11 cellular contexts compared by ENCODE assay signal in genomic region chr17:78884148-78884870, GRCh38. TPM values are rescaled to one million over a fixed set of nuclear protein-coding genes. Genes with fewer than 3 reads are reported as not detected.
A peak's percentile ranks its signal among the peaks of the same experiment; 100 is the strongest.
DNase-seq lines count a peak whose midpoint lies in the region; ATAC-seq and TF ChIP-seq lines count a peak whose summit lies in the region.
"Had no signal": no experiment of that assay in that cellular context is flagged by ENCODE, and none has a peak within 500 bp of the region (broad histone marks: within the 10 kb centered on the region; RNA-seq: fewer than 3 reads in every experiment).

No MANE protein-coding gene starts in this region.

- ATAC-seq in lung (ENCODE audit: insufficient read depth, low FRiP score), result no peak
- no peak for ATAC-seq in GM21576 (IDR thresholded peaks at IDR 0.05; ENCODE audit: unreplicated experiment)
- no peak for ATAC-seq in HG02884 (IDR thresholded peaks at IDR 0.05; ENCODE audit: unreplicated experiment)

- no peaks in the 10 kb centered on the region for H3K36me3 Mint-ChIP-seq in activated T-helper 1 cell treated with anti-CD3 and anti-CD28 coated beads, Interleukin-12 subunit alpha, Interleukin-12 subunit beta, Interleukin-2, Interleukin-4 antibody, amounts not matched to agents 30 ng/mL and 10 ng/mL and 1 ng/mL, durations not matched to agents 14 hours and 24 hours and 36 hours (ENCODE audit: low read depth)
- H3K36me3 Mint-ChIP-seq: activated naive CD8-positive, alpha-beta T cell treated with anti-CD3 and anti-CD28 coated beads, Interleukin-2, amount 10 ng/mL, durations not matched to agents 7 days and 5 days had no signal

- H3K9me3 ChIP-seq in HUES6 (ENCODE audit: control insufficient read depth, insufficient read depth, low read depth, low read length), result no peaks in the 10 kb centered on the region
- no peaks in the 10 kb centered on the region for H3K9me3 ChIP-seq in lung (ENCODE audit: control insufficient read depth in 2 of 2, insufficient read depth in 1 of 2, low read length in 1 of 2)

- H3K27ac ChIP-seq in HUES6 (ENCODE audit: low read depth, low read length) (peak overlapping the region; percentile 8; the same call in 1 of the 2 replicates), coronary artery (peak overlapping the region; percentile 80 to 96), lung (ENCODE audit: low read depth in 1 of 2, low read length in 1 of 2) (peak overlapping the region; percentile 94 to 97)
- H3K27ac ChIP-seq: SK-N-MC had no signal

- H3K4me3 ChIP-seq in HUES6 (ENCODE audit: low read depth, low read length) (peak overlapping the region; percentile 4; the same call in 1 of the 2 replicates), coronary artery (peak overlapping the region; percentile 68), lung (no peak overlapping the region)
- H3K4me3 ChIP-seq: SK-N-MC had no signal

- H3K27ac Mint-ChIP-seq in activated T-helper 1 cell treated with anti-CD3 and anti-CD28 coated beads, Interleukin-12 subunit alpha, Interleukin-12 subunit beta, Interleukin-2, Interleukin-4 antibody, amounts not matched to agents 30 ng/mL and 10 ng/mL and 1 ng/mL, durations not matched to agents 14 hours and 24 hours and 36 hours, result no peak overlapping the region
- H3K27ac Mint-ChIP-seq: activated naive CD8-positive, alpha-beta T cell treated with anti-CD3 and anti-CD28 coated beads, Interleukin-2, amount 10 ng/mL, durations not matched to agents 7 days and 5 days had no signal

- H3K9me3 Mint-ChIP-seq in activated T-helper 1 cell treated with anti-CD3 and anti-CD28 coated beads, Interleukin-12 subunit alpha, Interleukin-12 subunit beta, Interleukin-2, Interleukin-4 antibody, amounts not matched to agents 30 ng/mL and 10 ng/mL and 1 ng/mL, durations not matched to agents 14 hours and 24 hours and 36 hours, result no peaks in the 10 kb centered on the region
- H3K9me3 Mint-ChIP-seq: activated naive CD8-positive, alpha-beta T cell treated with anti-CD3 and anti-CD28 coated beads, Interleukin-2, amount 10 ng/mL, durations not matched to agents 7 days and 5 days had no signal

- H3K4me3 Mint-ChIP-seq in activated T-helper 1 cell treated with anti-CD3 and anti-CD28 coated beads, Interleukin-12 subunit alpha, Interleukin-12 subunit beta, Interleukin-2, Interleukin-4 antibody, amounts not matched to agents 30 ng/mL and 10 ng/mL and 1 ng/mL, durations not matched to agents 14 hours and 24 hours and 36 hours, result no peak overlapping the region
- H3K4me3 Mint-ChIP-seq: activated naive CD8-positive, alpha-beta T cell treated with anti-CD3 and anti-CD28 coated beads, Interleukin-2, amount 10 ng/mL, durations not matched to agents 7 days and 5 days had no signal

- H3K4me1 ChIP-seq in HUES6 (ENCODE audit: control insufficient read depth, insufficient read depth, low read length), result peaks cover 30% of the 10 kb centered on the region
- peaks cover 9 to 39% of the 10 kb centered on the region in 2 donors for H3K4me1 ChIP-seq in lung (ENCODE audit: control insufficient read depth in 2 of 2, insufficient read depth in 2 of 2, low read length in 2 of 2)

- DNase-seq in coronary artery (ENCODE audit: low spot score) (no peak), lung (ENCODE audit: low spot score) (no peak), superior temporal gyrus (ENCODE audit: extremely low spot score) (peak; percentile 82)
- no peak for DNase-seq in stimulated activated CD4-positive, alpha-beta T cell treated with anti-CD3 and anti-CD28 coated beads, Interleukin-4, amount 100 ng/mL, for 4 hours
- DNase-seq in activated T-helper 1 cell treated with anti-CD3 and anti-CD28 coated beads, Interleukin-12 subunit alpha, Interleukin-12 subunit beta, Interleukin-2, Interleukin-4 antibody, amounts not matched to agents 30 ng/mL and 10 ng/mL and 1 ng/mL, durations not matched to agents 14 hours and 24 hours and 36 hours (ENCODE audit: low spot score), result no peak
- DNase-seq: activated naive CD8-positive, alpha-beta T cell treated with anti-CD3 and anti-CD28 coated beads, Interleukin-2, amount 10 ng/mL, durations not matched to agents 7 days and 5 days; stimulated activated CD4-positive, alpha-beta T cell treated with anti-CD3 and anti-CD28 coated beads, Interleukin-2, amount 100 ng/mL, for 24 hours had no signal

- no peaks in the 10 kb centered on the region for H3K27me3 ChIP-seq in HUES6 (ENCODE audit: control insufficient read depth, insufficient read depth, low read length)
- H3K27me3 ChIP-seq in lung (ENCODE audit: control insufficient read depth, insufficient read depth), result no peaks in the 10 kb centered on the region

- 58 to 62% methylated on average over 21 of the region's 21 CpGs for WGBS in lung, 2 donors

- H3K27me3 Mint-ChIP-seq in activated T-helper 1 cell treated with anti-CD3 and anti-CD28 coated beads, Interleukin-12 subunit alpha, Interleukin-12 subunit beta, Interleukin-2, Interleukin-4 antibody, amounts not matched to agents 30 ng/mL and 10 ng/mL and 1 ng/mL, durations not matched to agents 14 hours and 24 hours and 36 hours (ENCODE audit: insufficient read depth), result peaks cover 10% of the 10 kb centered on the region

- H3K36me3 ChIP-seq in HUES6 (ENCODE audit: control insufficient read depth, insufficient read depth, low read length) (no peaks in the 10 kb centered on the region), lung (ENCODE audit: control insufficient read depth in 2 of 2, insufficient read depth in 2 of 2, low read length in 2 of 2) (peaks cover 0 to 1% of the 10 kb centered on the region in 2 donors)

- peak overlapping the region; percentile 46 for H3K9ac ChIP-seq in HUES6 (ENCODE audit: low read length)

- peaks cover 24% of the 10 kb centered on the region for H3K4me1 Mint-ChIP-seq in activated T-helper 1 cell treated with anti-CD3 and anti-CD28 coated beads, Interleukin-12 subunit alpha, Interleukin-12 subunit beta, Interleukin-2, Interleukin-4 antibody, amounts not matched to agents 30 ng/mL and 10 ng/mL and 1 ng/mL, durations not matched to agents 14 hours and 24 hours and 36 hours (ENCODE audit: low read depth)

- intact Hi-C loops in activated T-helper 1 cell treated with anti-CD3 and anti-CD28 coated beads, Interleukin-12 subunit alpha, Interleukin-12 subunit beta, Interleukin-2, Interleukin-4 antibody, amounts not matched to agents 30 ng/mL and 10 ng/mL and 1 ng/mL, durations not matched to agents 14 hours and 24 hours and 36 hours (cut with micrococcal nuclease), result no loop called here

- TF ChIP-seq CTCF in coronary artery (IDR thresholded peaks at IDR 0.05), result no peak
- no peak for TF ChIP-seq CTCF in lung (IDR thresholded peaks at IDR 0.05; ENCODE audit: control extremely low read depth, extremely low read depth)

RNA-seq across cellular contexts. Expression of gene CEP295NL, which starts 18.7 kb away (rescaled TPM):
- total RNA-seq in lung, result 1 to 10 TPM; 8.2 to 8.3 TPM
- 1 to 10 TPM in 1 of 2 donors, under 1 TPM in 1; 0.39 to 1.7 TPM for polyA plus RNA-seq in lung
- not detected in 2 replicates for total RNA-seq in activated T-helper 1 cell treated with anti-CD3 and anti-CD28 coated beads, Interleukin-12 subunit alpha, Interleukin-12 subunit beta, Interleukin-2, Interleukin-4 antibody, amounts not matched to agents 30 ng/mL and 10 ng/mL and 1 ng/mL, durations not matched to agents 14 hours and 24 hours and 36 hours

RNA-seq across cellular contexts. Expression of gene TIMP2, which starts 40.9 kb away (rescaled TPM):
- 100 to 1,000 TPM in 1 of 2 donors, 10 to 100 TPM in 1; 95.6 to 176 TPM for total RNA-seq in lung
- 10 to 100 TPM; 47.5 to 88.2 TPM for polyA plus RNA-seq in lung
- 1.0 and 1.1 TPM in 2 replicates for total RNA-seq in activated T-helper 1 cell treated with anti-CD3 and anti-CD28 coated beads, Interleukin-12 subunit alpha, Interleukin-12 subunit beta, Interleukin-2, Interleukin-4 antibody, amounts not matched to agents 30 ng/mL and 10 ng/mL and 1 ng/mL, durations not matched to agents 14 hours and 24 hours and 36 hours

RNA-seq across cellular contexts. Expression of gene USP36, which starts 43.7 kb away (rescaled TPM):
- total RNA-seq in lung, result 10 to 100 TPM; 56.4 to 61.5 TPM
- 10 to 100 TPM; 22.2 to 33.3 TPM for polyA plus RNA-seq in lung
- 126 and 138 TPM in 2 replicates for total RNA-seq in activated T-helper 1 cell treated with anti-CD3 and anti-CD28 coated beads, Interleukin-12 subunit alpha, Interleukin-12 subunit beta, Interleukin-2, Interleukin-4 antibody, amounts not matched to agents 30 ng/mL and 10 ng/mL and 1 ng/mL, durations not matched to agents 14 hours and 24 hours and 36 hours

Comparison
In these comparisons a context has a peak if more than half of its experiments do, and no peak if none do; other contexts are left out.
1. H3K27ac ChIP-seq: peak in every context shown above with its lines; median percentile 96 in lung; 88 in coronary artery; 8 in HUES6.
2. RNA of gene TIMP2, which starts 40.9 kb away (total RNA-seq): 95.6 to 176 TPM in lung; 1.0 to 1.1 TPM in activated T-helper 1 cell treated with anti-CD3 and anti-CD28 coated beads, Interleukin-12 subunit alpha, Interleukin-12 subunit beta, Interleukin-2, Interleukin-4 antibody, amounts not matched to agents 30 ng/mL and 10 ng/mL and 1 ng/mL, durations not matched to agents 14 hours and 24 hours and 36 hours; every median in the first group is over 10 times any median in the second.